10 cellular contexts compared by ENCODE assay signal in genomic region chr6:159988983-159989454, GRCh38. TPM values are rescaled to one million over a fixed set of nuclear protein-coding genes. Genes with fewer than 3 reads are reported as not detected.
DNase-seq lines count a peak whose midpoint lies in the region; FAIRE-seq and TF ChIP-seq lines count a peak whose summit lies in the region.
"Had no signal": no experiment of that assay in that cellular context is flagged by ENCODE, and none has a peak within 500 bp of the region (broad histone marks: within the 10 kb centered on the region; RNA-seq: fewer than 3 reads in every experiment).

No MANE protein-coding gene starts in this region.

- H3K27ac ChIP-seq in spleen = peak overlapping the region in 6 of 8 donors; percentile 0 to 52 (median 41)

- H3K4me3 ChIP-seq in epithelial cell of esophagus (ENCODE audit: low read length) = no peak overlapping the region
- H3K4me3 ChIP-seq in spleen = no peak overlapping the region
- H3K4me3 ChIP-seq: lung had no signal

- no peaks in the 10 kb centered on the region for H3K27me3 ChIP-seq in spleen (replicated peaks in 1 of 7)

- no peaks in the 10 kb centered on the region for H3K9me3 ChIP-seq in spleen

- DNase-seq in HT1080 (ENCODE audit: low read depth) (peak; percentile 47), RCC 7860 (ENCODE audit: low spot score) (peak; percentile 64), epithelial cell of esophagus (ENCODE audit: low read depth) (peak; percentile 59), spleen (peak; percentile 80), SHP77 (lab: John Stamatoyannopoulos, UW) (no peak), iPS-NIHi7 (ENCODE audit: extremely low spot score) (no peak), GM19238 (ENCODE audit: insufficient read length, low spot score) (no peak)
- DNase-seq: NCI-H187; stimulated activated CD4-positive, alpha-beta T cell treated with anti-CD3 and anti-CD28 coated beads, Interleukin-1b, Interleukin-23, amount 100 ng/mL, for 48 hours had no signal

- peaks cover 24 to 97% (median 64%) of the 10 kb centered on the region in 6 donors for H3K4me1 ChIP-seq in spleen

- H3K36me3 ChIP-seq in spleen = peaks cover 0 to 28% (median 12%) of the 10 kb centered on the region in 6 donors

- FAIRE-seq in RCC 7860 (lab: Jason Lieb, UNC) = no peak

- TF ChIP-seq CTCF in epithelial cell of esophagus (IDR thresholded peaks at IDR 0.05; ENCODE audit: insufficient read depth, low read depth, low read length, missing control alignments) (no peak), spleen (IDR thresholded peaks at IDR 0.05 in 8 of 11, conservative IDR thresholded peaks at IDR 0.05 in 3 of 11) (no peak)

- TF ChIP-seq POLR2A in spleen (IDR thresholded peaks at IDR 0.05) = no peak

- 52 to 62% (median 56%) methylated on average over 7 of the region's 7 CpGs for WGBS in spleen, 5 donors

- intact Hi-C loops in spleen (cut with DNase I; ENCODE audit: low total_unique reads) = no loop called here

RNA-seq across cellular contexts. Expression of gene IGF2R, which starts 20.1 kb away (rescaled TPM):
- total RNA-seq in HT1080 (2014; rRNA removed; shearing (Covaris generic)) = 38.1 and 39.1 TPM in 2 replicates
- polyA plus RNA-seq in HT1080 (2015; cell fraction: cytosol; rRNA removed) = 21.5 and 25.1 TPM in 2 replicates
- 236 and 253 TPM in 2 replicates for polyA plus RNA-seq in HT1080 (2015; cell fraction: nucleus; rRNA removed)
- total RNA-seq in spleen = 100 to 1,000 TPM; 110 to 193 (median 164) TPM
- polyA plus RNA-seq in spleen = 10 to 100 TPM in 1 of 3 donors, 1 to 10 TPM in 2; 6.9 to 13.2 (median 7.4) TPM

Comparison
In these comparisons a context has a peak if more than half of its experiments do, and no peak if none do; other contexts are left out.
1. DNase-seq: peak in HT1080 (single experiment), RCC 7860 (single experiment), epithelial cell of esophagus (single experiment) and spleen (single experiment); none in SHP77 (0 of 2), iPS-NIHi7 (single experiment) and GM19238 (single experiment).